2 cellular contexts compared by ENCODE assay signal in the genomic region with DNA sequence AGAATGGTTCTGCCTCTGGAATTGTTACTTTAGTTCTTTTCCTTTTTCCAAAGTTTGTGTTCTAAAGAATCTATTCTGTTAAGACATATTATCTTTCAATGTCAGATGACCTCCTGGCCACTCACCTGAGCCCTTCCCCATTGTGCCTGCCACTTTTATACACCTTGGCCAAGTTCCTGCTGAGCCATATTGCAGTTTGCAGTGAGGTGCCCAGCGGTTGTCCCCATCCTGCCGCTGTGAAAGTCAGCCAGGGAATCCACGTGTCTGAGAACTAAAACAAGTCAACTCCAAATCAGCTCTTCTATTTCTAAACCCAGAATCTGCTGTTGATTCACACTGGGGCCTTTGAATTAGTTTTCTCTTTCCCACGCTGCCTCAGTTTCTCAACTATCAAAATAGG.
A peak's percentile ranks its signal among the peaks of the same experiment; 100 is the strongest.
TF ChIP-seq lines count a peak whose summit lies in the region.

No MANE protein-coding gene starts in this region.

TF ChIP-seq in Ishikawa, 13 proteins besides CTCF, POLR2A, EP300 and RAD21 (continued from another document):
- TF ChIP-seq TEAD4 (IDR thresholded peaks at IDR 0.05) (no peak), MAX (IDR thresholded peaks at IDR 0.05) (0 out of 2 replicates have a peak, but pooled peaks have one; percentile 40)
- TF ChIP-seq, protein P1, sequence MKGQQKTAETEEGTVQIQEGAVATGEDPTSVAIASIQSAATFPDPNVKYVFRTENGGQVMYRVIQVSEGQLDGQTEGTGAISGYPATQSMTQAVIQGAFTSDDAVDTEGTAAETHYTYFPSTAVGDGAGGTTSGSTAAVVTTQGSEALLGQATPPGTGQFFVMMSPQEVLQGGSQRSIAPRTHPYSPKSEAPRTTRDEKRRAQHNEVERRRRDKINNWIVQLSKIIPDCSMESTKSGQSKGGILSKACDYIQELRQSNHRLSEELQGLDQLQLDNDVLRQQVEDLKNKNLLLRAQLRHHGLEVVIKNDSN (IDR thresholded peaks at IDR 0.05) = no peak

TF ChIP-seq in H1, 55 proteins besides CTCF, POLR2A, EP300 and RAD21:
- TF ChIP-seq ZNF274 (IDR thresholded peaks at IDR 0.05; ENCODE audit: borderline replicate concordance, extremely low read depth, low read length) = no peak
- TF ChIP-seq CTBP2 (IDR thresholded peaks at IDR 0.05; ENCODE audit: borderline replicate concordance, insufficient read depth, insufficient read length, low read length) = no peak
- no peak for TF ChIP-seq RXRA (IDR thresholded peaks at IDR 0.05; ENCODE audit: insufficient read depth, low read depth, low read length)
- TF ChIP-seq POU5F1 (IDR thresholded peaks at IDR 0.05; ENCODE audit: low read depth, low read length) = no peak
- TF ChIP-seq CEBPB (IDR thresholded peaks at IDR 0.05; ENCODE audit: low read depth, low read length) = no peak
- no peak for TF ChIP-seq CHD2 (IDR thresholded peaks at IDR 0.05; ENCODE audit: low read length)
- TF ChIP-seq YY1 (IDR thresholded peaks at IDR 0.05; ENCODE audit: low read depth, low read length) = no peak
- TF ChIP-seq BRCA1 (IDR thresholded peaks at IDR 0.05; ENCODE audit: low read depth, low read length) = no peak
- no peak for TF ChIP-seq ASH2L (IDR thresholded peaks at IDR 0.05; ENCODE audit: low read length)
